ENCODE assay signal across 6 cellular contexts in genomic region chr11:12932485-12932884, GRCh38.
"Had no signal": no experiment of that assay in that cellular context is flagged by ENCODE, and none has a peak within 500 bp of the region (broad histone marks: within the 10 kb centered on the region; RNA-seq: fewer than 3 reads in every experiment).

No MANE protein-coding gene starts in this region.

- H3K27ac Mint-ChIP-seq: GM23338, H9 had no signal

- ATAC-seq: GM23338 had no signal

- H3K4me3 Mint-ChIP-seq: GM23338, H9 had no signal

- DNase-seq: H9, HCEC 1CT, IMR-90 had no signal

- H3K4me3 ChIP-seq: GM23338 had no signal

- H2AFZ ChIP-seq: GM23338 had no signal

- H3K9me3 Mint-ChIP-seq: H9 had no signal

- H3K4me2 ChIP-seq: GM23338 had no signal

- FAIRE-seq: H1, H54 had no signal
